Comparison of ENCODE assay signal across 28 cellular contexts in the genomic region with DNA sequence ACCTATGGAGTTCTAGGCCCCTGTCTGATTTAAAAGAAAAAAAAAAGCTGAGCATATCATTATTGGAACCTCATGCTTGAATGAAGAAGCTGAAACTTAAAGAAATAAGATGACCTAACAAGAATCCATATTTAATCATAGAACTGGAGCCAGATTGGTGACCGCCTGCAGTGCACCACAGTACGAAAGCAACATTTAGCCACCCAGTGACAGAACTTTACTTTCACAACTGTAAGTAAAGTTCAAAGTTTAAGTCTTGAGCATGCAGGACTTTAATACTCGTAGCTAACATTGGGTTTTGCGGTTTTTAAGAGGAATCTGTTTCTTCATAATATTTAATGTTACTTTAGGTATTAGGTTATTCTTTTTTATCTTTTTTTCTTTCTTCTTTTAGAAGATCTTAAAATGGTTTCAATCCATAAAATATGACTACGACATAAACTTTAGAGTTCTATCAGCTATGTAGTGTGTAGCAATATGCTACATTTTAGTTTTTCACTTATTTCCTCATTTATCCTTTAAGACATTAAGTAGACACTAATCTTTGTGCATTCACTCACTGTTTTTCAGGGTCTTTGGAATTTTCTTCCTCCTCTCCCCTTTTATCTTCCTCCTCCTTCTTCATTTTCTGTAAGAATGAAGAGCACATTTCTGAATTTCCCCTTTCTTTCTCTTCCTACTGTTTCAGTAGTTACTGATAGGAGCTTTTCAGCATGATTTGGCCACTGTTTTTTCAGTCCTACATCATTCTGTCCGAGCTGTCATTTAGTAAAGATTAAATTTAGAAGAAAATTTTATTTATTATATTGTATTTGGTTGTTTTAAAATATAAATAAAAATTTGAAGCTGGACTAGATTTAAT.
"Had no signal": no experiment of that assay in that cellular context is flagged by ENCODE, and none has a peak within 500 bp of the region (broad histone marks: within the 10 kb centered on the region; RNA-seq: fewer than 3 reads in every experiment).

No MANE protein-coding gene starts in this region.

- H3K27me3 ChIP-seq: breast epithelium, esophagus muscularis mucosa, foreskin keratinocyte, heart left ventricle, ovary, testis, transverse colon had no signal

- H3K9me3 Mint-ChIP-seq: activated CD4-positive, alpha-beta T cell treated with anti-CD3 and anti-CD28 coated beads, Interleukin-2, amount 10 ng/mL, durations not matched to agents 24 days and 14 days; activated T-cell treated with anti-CD3 and anti-CD28 coated beads, Interleukin-2, amount 50 U/mL, for 24 hours; activated T-helper 17 cell treated with anti-CD3 and anti-CD28 coated beads, Interleukin-2, amount 50 U/mL, for 72 hours; dendritic cell treated with granulocyte-macrophage colony-stimulating factor and Interleukin-4, amounts not matched to agents 40 ng/mL and 50 ng/mL, for 4 days; nephron had no signal

- H3K27ac ChIP-seq: breast epithelium, esophagus muscularis mucosa, foreskin keratinocyte, heart left ventricle, left ventricle myocardium inferior, ovary, skin epidermis, testis, transverse colon, WERI-Rb-1 had no signal

- ATAC-seq: activated T-helper 17 cell treated with anti-CD3 and anti-CD28 coated beads, Interleukin-2, amount 50 U/mL, for 72 hours; foreskin keratinocyte; heart left ventricle; sciatic nerve; stimulated activated naive CD8-positive, alpha-beta T cell treated with anti-CD3 and anti-CD28 coated beads, Interleukin-15, Interleukin-2, amounts not matched to agents 100 U/mL and 50 U/mL, for 24 hours had no signal

- DNase-seq: activated CD4-positive, alpha-beta memory T cell treated with anti-CD3 and anti-CD28 coated beads for 36 hours; activated CD4-positive, alpha-beta T cell treated with anti-CD3 and anti-CD28 coated beads, Interleukin-2, amount 10 ng/mL, durations not matched to agents 24 days and 14 days; activated CD4-positive, CD25-positive, alpha-beta regulatory T cell treated with anti-CD3 and anti-CD28 coated beads, Interleukin-2, amount 50 U/mL, for 72 hours; activated CD8-positive, alpha-beta memory T cell treated with anti-CD3 and anti-CD28 coated beads, Interleukin-2, amount 50 U/mL, for 48 hours; activated gamma-delta T cell treated with Interleukin-2 at 50 U/mL for 16 hours; activated naive CD4-positive, alpha-beta T cell treated with anti-CD3 and anti-CD28 coated beads, Interleukin-2, amount 50 U/mL, for 16 hours; activated T-cell treated with anti-CD3 and anti-CD28 coated beads, Interleukin-2, amount 50 U/mL, for 24 hours; amygdala; central memory CD4-positive, alpha-beta T cell; foreskin keratinocyte; heart left ventricle; left ventricle myocardium inferior; ovary; stimulated activated CD4-positive, alpha-beta T cell treated with anti-CD3 and anti-CD28 coated beads, Interleukin-12 subunit alpha, Interleukin-12 subunit beta, amount 100 ng/mL, for 4 hours; stimulated activated CD4-positive, alpha-beta T cell treated with anti-CD3 and anti-CD28 coated beads, Interleukin-4, amount 100 ng/mL, for 1 hour; stimulated activated naive CD8-positive, alpha-beta T cell treated with anti-CD3 and anti-CD28 coated beads, Interleukin-15, Interleukin-2, amounts not matched to agents 100 U/mL and 50 U/mL, for 24 hours; T1000; testis; transverse colon; WERI-Rb-1 had no signal

- H3K36me3 Mint-ChIP-seq: activated CD4-positive, alpha-beta memory T cell treated with anti-CD3 and anti-CD28 coated beads for 36 hours had no signal

- H3K9me3 ChIP-seq: breast epithelium, left ventricle myocardium inferior, ovary, testis, transverse colon had no signal

- H3K4me3 ChIP-seq: breast epithelium, esophagus muscularis mucosa, heart left ventricle, left ventricle myocardium inferior, ovary, skin epidermis, testis, transverse colon had no signal

- H3K4me3 Mint-ChIP-seq: activated CD4-positive, alpha-beta memory T cell treated with anti-CD3 and anti-CD28 coated beads for 36 hours; activated CD4-positive, alpha-beta T cell treated with anti-CD3 and anti-CD28 coated beads, Interleukin-2, amount 10 ng/mL, durations not matched to agents 24 days and 14 days; activated T-cell treated with anti-CD3 and anti-CD28 coated beads, Interleukin-2, amount 50 U/mL, for 24 hours; activated T-helper 17 cell treated with anti-CD3 and anti-CD28 coated beads, Interleukin-2, amount 50 U/mL, for 72 hours; dendritic cell treated with granulocyte-macrophage colony-stimulating factor and Interleukin-4, amounts not matched to agents 40 ng/mL and 50 ng/mL, for 4 days; nephron had no signal

- H3K4me1 Mint-ChIP-seq: activated CD4-positive, alpha-beta T cell treated with anti-CD3 and anti-CD28 coated beads, Interleukin-2, amount 10 ng/mL, durations not matched to agents 24 days and 14 days; activated T-helper 17 cell treated with anti-CD3 and anti-CD28 coated beads, Interleukin-2, amount 50 U/mL, for 72 hours; nephron had no signal

- H3K27me3 Mint-ChIP-seq: activated CD4-positive, alpha-beta memory T cell treated with anti-CD3 and anti-CD28 coated beads for 36 hours; activated CD4-positive, alpha-beta T cell treated with anti-CD3 and anti-CD28 coated beads, Interleukin-2, amount 10 ng/mL, durations not matched to agents 24 days and 14 days; activated T-cell treated with anti-CD3 and anti-CD28 coated beads, Interleukin-2, amount 50 U/mL, for 24 hours; activated T-helper 17 cell treated with anti-CD3 and anti-CD28 coated beads, Interleukin-2, amount 50 U/mL, for 72 hours; dendritic cell treated with granulocyte-macrophage colony-stimulating factor and Interleukin-4, amounts not matched to agents 40 ng/mL and 50 ng/mL, for 4 days; progenitor cell of endocrine pancreas had no signal

- H3K4me1 ChIP-seq: breast epithelium, esophagus muscularis mucosa, foreskin keratinocyte, heart left ventricle, left ventricle myocardium inferior, testis, transverse colon had no signal

- H3K27ac Mint-ChIP-seq: activated CD4-positive, alpha-beta memory T cell treated with anti-CD3 and anti-CD28 coated beads for 36 hours; activated CD4-positive, alpha-beta T cell treated with anti-CD3 and anti-CD28 coated beads, Interleukin-2, amount 10 ng/mL, durations not matched to agents 24 days and 14 days; activated T-cell treated with anti-CD3 and anti-CD28 coated beads, Interleukin-2, amount 50 U/mL, for 24 hours; activated T-helper 17 cell treated with anti-CD3 and anti-CD28 coated beads, Interleukin-2, amount 50 U/mL, for 72 hours; dendritic cell treated with granulocyte-macrophage colony-stimulating factor and Interleukin-4, amounts not matched to agents 40 ng/mL and 50 ng/mL, for 4 days; nephron; progenitor cell of endocrine pancreas had no signal

- H3K36me3 ChIP-seq: breast epithelium, esophagus muscularis mucosa, heart left ventricle, left ventricle myocardium inferior, ovary, transverse colon, WERI-Rb-1 had no signal
